In genomic region chr18:51006948-51007786, GRCh38 we compare ENCODE assay signal across 23 cellular contexts. TPM values are rescaled to one million over a fixed set of nuclear protein-coding genes. Genes with fewer than 3 reads are reported as not detected.
DNase-seq lines count a peak whose midpoint lies in the region; ATAC-seq, FAIRE-seq and TF ChIP-seq lines count a peak whose summit lies in the region.
"Had no signal": no experiment of that assay in that cellular context is flagged by ENCODE, and none has a peak within 500 bp of the region (broad histone marks: within the 10 kb centered on the region; RNA-seq: fewer than 3 reads in every experiment).

No MANE protein-coding gene starts in this region.

- ATAC-seq in HepG2, result peak; percentile 66
- no peak for ATAC-seq in right lobe of liver
- ATAC-seq in GM18870 (IDR thresholded peaks at IDR 0.05; ENCODE audit: unreplicated experiment), result no peak
- ATAC-seq in GM21381 (IDR thresholded peaks at IDR 0.05; ENCODE audit: unreplicated experiment), result no peak

- no TSS peak for BruUV-seq in HepG2 (replicated peaks; lab: Mats Ljungman, UMichigan)

- TF ChIP-seq CTCF in HepG2 (CRISPR knock-in tag; IDR thresholded peaks at IDR 0.05) (no peak), right lobe of liver (IDR thresholded peaks at IDR 0.05) (no peak), hepatocyte (IDR thresholded peaks at IDR 0.05; ENCODE audit: poor library complexity) (no peak), osteocyte (IDR thresholded peaks at IDR 0.05) (no peak)

- H3K9ac ChIP-seq in HepG2 (ENCODE audit: insufficient read depth, low read depth, low read length), result no peak overlapping the region
- H3K9ac ChIP-seq: BLaER1 had no signal

- no peak for TF ChIP-seq POLR2A in HepG2 (IDR thresholded peaks at IDR 0.05; ENCODE audit: insufficient read depth in 1 of 2, low read depth in 2 of 2, low read length in 2 of 2)
- no peak for TF ChIP-seq POLR2A in right lobe of liver (IDR thresholded peaks at IDR 0.05)

- H3K27me3 Mint-ChIP-seq in osteocyte (ENCODE audit: unreplicated experiment), result no peaks in the 10 kb centered on the region
- H3K27me3 Mint-ChIP-seq: CD4-positive, CD25-positive, alpha-beta regulatory T cell had no signal

- H3K27ac ChIP-seq in HepG2 (ENCODE audit: extremely low read length, insufficient read depth, low read length) (peak overlapping the region; percentile 28), right lobe of liver (no peak overlapping the region), hepatocyte (peak overlapping the region; percentile 57)
- H3K27ac ChIP-seq: BLaER1, Peyer's patch had no signal

- H3K27me3 ChIP-seq in HepG2 (ENCODE audit: control insufficient read depth in 1 of 2, insufficient read depth in 2 of 2, low read length in 2 of 2) (0 out of 5 replicates have a peak, but pooled peaks cover 0 to 1% of the 10 kb centered on the region in 2 experiments), right lobe of liver (no peaks in the 10 kb centered on the region), hepatocyte (no peaks in the 10 kb centered on the region)
- H3K27me3 ChIP-seq: BLaER1, Peyer's patch had no signal

- peaks cover under 1% of the 10 kb centered on the region for H3K36me3 Mint-ChIP-seq in osteocyte (ENCODE audit: unreplicated experiment)
- H3K36me3 Mint-ChIP-seq: CD4-positive, CD25-positive, alpha-beta regulatory T cell had no signal

- H4K20me1 ChIP-seq in HepG2 (ENCODE audit: insufficient read depth, low read length), result no peaks in the 10 kb centered on the region
- H4K20me1 ChIP-seq in hepatocyte (ENCODE audit: insufficient read depth, poor library complexity, severe bottlenecking), result no peaks in the 10 kb centered on the region
- H4K20me1 ChIP-seq: BLaER1 had no signal

- in situ Hi-C loops in HepG2 (cut with HindIII; ENCODE audit: extremely low pct_ligation_motif_present, low pct_unique_long_range_greater_than_20kb), result no loop called here

- DNase-seq in HepG2 (ENCODE audit: low spot score), result peak; percentile 35
- DNase-seq in right lobe of liver, result no peak
- DNase-seq in OCI-M2 (lab: John Stamatoyannopoulos, UW; ENCODE audit: unreplicated experiment), result peak; percentile 39
- no peak for DNase-seq in hepatocyte (ENCODE audit: low spot score)
- no peak for DNase-seq in osteocyte (ENCODE audit: extremely low spot score, unreplicated experiment)
- DNase-seq in NOMO-1 treated with DMSO at 0.1 percent for 48 hours (lab: John Stamatoyannopoulos, UW; ENCODE audit: unreplicated experiment), result no peak
- DNase-seq: IMR-90, NCI-H1048, NCI-H1417, NCI-H1694, NCI-H2029 treated with DMSO at 0.1 percent for 48 hours, NCI-H446 treated with DMSO at 0.1 percent for 48 hours, NCI-H526, Peyer's patch, SHP77 treated with DMSO at 0.1 percent for 48 hours had no signal

- intact Hi-C loops in HepG2 (cut with micrococcal nuclease; ENCODE audit: unreplicated experiment) (no loop called here), right lobe of liver (cut with DNase I) (no loop called here)

- no peaks in the 10 kb centered on the region for H3K9me3 Mint-ChIP-seq in osteocyte (ENCODE audit: unreplicated experiment)

- POLR2A ChIA-PET in HepG2 (lab: Yijun Ruan, JAX), result interaction anchor here (0.6 to 1.3 kb wide), 2 partner anchors 11 to 23 kb away, joined by 5 to 6 read pairs; partner anchors contain the start of gene SMAD4

- H3K4me1 ChIP-seq in HepG2 (ENCODE audit: insufficient read depth, low read length) (peaks cover 31% of the 10 kb centered on the region), right lobe of liver (no peaks in the 10 kb centered on the region), hepatocyte (ENCODE audit: insufficient read depth) (peaks cover 14% of the 10 kb centered on the region)
- H3K4me1 ChIP-seq: BLaER1, Peyer's patch had no signal

- peak in 1 of 2 experiments; percentile 14; a peak in 1 of 4 replicates for TF ChIP-seq EP300 in HepG2 (IDR thresholded peaks at IDR 0.05; ENCODE audit: low read depth in 2 of 2, low read length in 2 of 2)
- no peak for TF ChIP-seq EP300 in HepG2 (CRISPR knock-in tag; IDR thresholded peaks at IDR 0.05; ENCODE audit: borderline replicate concordance)

- H3K9me2 ChIP-seq in hepatocyte (replicated peaks; ENCODE audit: insufficient read depth), result no peaks in the 10 kb centered on the region

- H3K36me3 ChIP-seq in HepG2 (replicated peaks in 1 of 2; ENCODE audit: control insufficient read depth in 1 of 2, insufficient read depth in 2 of 2, low read length in 2 of 2), result no peaks in the 10 kb centered on the region
- no peaks in the 10 kb centered on the region for H3K36me3 ChIP-seq in right lobe of liver
- no peaks in the 10 kb centered on the region for H3K36me3 ChIP-seq in hepatocyte (replicated peaks; ENCODE audit: insufficient read depth, low read depth)
- H3K36me3 ChIP-seq: BLaER1, Peyer's patch had no signal

- 0% methylated on average over 7 of the region's 13 CpGs for WGBS in HepG2 (ENCODE audit: low lambda C conversion rate)
- WGBS in right lobe of liver (ENCODE audit: insufficient coverage, low coverage, low lambda C conversion rate, missing lambda C conversion rate), result 71% methylated on average over 5 of the region's 13 CpGs
- WGBS in hepatocyte (ENCODE audit: low lambda C conversion rate, missing lambda C conversion rate), result 23% methylated on average over 11 of the region's 13 CpGs

- no peaks in the 10 kb centered on the region for H3K9me3 ChIP-seq in HepG2 (ENCODE audit: low read length)
- no peaks in the 10 kb centered on the region for H3K9me3 ChIP-seq in right lobe of liver
- H3K9me3 ChIP-seq in hepatocyte (ENCODE audit: low read depth), result no peaks in the 10 kb centered on the region
- H3K9me3 ChIP-seq: BLaER1, Peyer's patch had no signal

- no peak for TF ChIP-seq RAD21 in HepG2 (CRISPR knock-in tag; IDR thresholded peaks at IDR 0.05)

- H3K27ac Mint-ChIP-seq in osteocyte (ENCODE audit: unreplicated experiment), result no peak overlapping the region
- H3K27ac Mint-ChIP-seq: CD4-positive, CD25-positive, alpha-beta regulatory T cell had no signal

- peaks cover 1% of the 10 kb centered on the region for H3K4me1 Mint-ChIP-seq in osteocyte (ENCODE audit: unreplicated experiment)

- no peak for FAIRE-seq in HepG2 (lab: Jason Lieb, UNC)
- FAIRE-seq: A204.1, D721Med, G401.6, H1 had no signal

- H3K4me2 ChIP-seq in HepG2 (ENCODE audit: low read depth, low read length) (peak overlapping the region; percentile 70), hepatocyte (peak overlapping the region; percentile 50)
- H3K4me2 ChIP-seq: BLaER1 had no signal

- CTCF ChIA-PET in HepG2 (lab: Yijun Ruan, JAX; ENCODE audit: low intra/inter-chr PET ratio, low total read pairs), result no interaction called here

- H3K79me2 ChIP-seq in HepG2 (ENCODE audit: insufficient read depth, low read length) (no peaks in the 10 kb centered on the region), hepatocyte (no peaks in the 10 kb centered on the region)

- no peak overlapping the region for H2AFZ ChIP-seq in HepG2 (ENCODE audit: low read length)
- H2AFZ ChIP-seq in hepatocyte, result no peak overlapping the region

- H3K4me3 Mint-ChIP-seq in osteocyte (ENCODE audit: unreplicated experiment), result no peak overlapping the region

- H3K4me3 ChIP-seq in HepG2 (replicated peaks in 1 of 3; ENCODE audit: insufficient read depth in 1 of 3, low read depth in 2 of 3, low read length in 3 of 3) (no peak overlapping the region; a peak in 1 of 6 replicates), right lobe of liver (no peak overlapping the region), hepatocyte (no peak overlapping the region)
- H3K4me3 ChIP-seq: BLaER1, Peyer's patch had no signal

RNA-seq across cellular contexts. Expression of gene SMAD4, which starts 22.8 kb away (rescaled TPM):
- 72.0 and 99.1 TPM in 2 replicates for total RNA-seq in HepG2 (2016; rRNA removed; fragmentation: Illumina TruSeq; extraction: Trizol)
- total RNA-seq in HepG2 (2016; cell fraction: cytosol; rRNA removed; fragmentation: Illumina TruSeq; extraction: Trizol; ENCODE audit: low read depth), result 49.6 and 56.8 TPM in 2 replicates
- 73.5 and 83.9 TPM in 2 replicates for total RNA-seq in HepG2 (2016; cell fraction: insoluble cytoplasmic fraction; rRNA removed; fragmentation: Illumina TruSeq; extraction: Trizol)
- total RNA-seq in HepG2 (2016; cell fraction: membrane; rRNA removed; fragmentation: Illumina TruSeq; extraction: Trizol), result 44.9 and 46.8 TPM in 2 replicates
- total RNA-seq in HepG2 (2016; cell fraction: nucleus; rRNA removed; fragmentation: Illumina TruSeq; extraction: Trizol), result 57.9 and 58.5 TPM in 2 replicates
- polyA plus RNA-seq in HepG2 (2011; rRNA removed), result 53.8 and 70.2 TPM in 2 replicates
- 31.5 and 48.8 TPM in 2 replicates for polyA plus RNA-seq in HepG2 (2011; cell fraction: cytosol; rRNA removed)
- polyA plus RNA-seq in HepG2 (2011; cell fraction: nucleus; rRNA removed), result 25.3 and 31.2 TPM in 2 replicates
- polyA plus RNA-seq in HepG2 (2012), result 42.8 and 47.9 TPM in 2 replicates
- polyA plus RNA-seq in HepG2 (2016; cell fraction: cytosol; fragmentation: Illumina TruSeq; extraction: Trizol; ENCODE audit: low read depth), result 2.2 and 3.3 TPM in 2 replicates
- polyA plus RNA-seq in HepG2 (2016; cell fraction: insoluble cytoplasmic fraction; fragmentation: Illumina TruSeq; extraction: Trizol; ENCODE audit: low read depth), result 58.6 and 61.8 TPM in 2 replicates
- polyA plus RNA-seq in HepG2 (2016; cell fraction: membrane; fragmentation: Illumina TruSeq; extraction: Trizol; ENCODE audit: low read depth), result 6.7 and 8.8 TPM in 2 replicates
- polyA plus RNA-seq in HepG2 (2016; cell fraction: nucleus; fragmentation: Illumina TruSeq; extraction: Trizol; ENCODE audit: insufficient read depth, low read depth), result 47.7 and 51.4 TPM in 2 replicates
- 111 and 191 TPM in 2 replicates for polyA minus RNA-seq in HepG2 (2011; rRNA and poly(A)+ RNA removed; ENCODE audit: low replicate concordance)
- 40.4 and 42.0 TPM in 2 replicates for polyA minus RNA-seq in HepG2 (2011; cell fraction: cytosol; rRNA and poly(A)+ RNA removed)
- 54.7 and 64.2 TPM in 2 replicates for polyA minus RNA-seq in HepG2 (2011; cell fraction: nucleus; rRNA and poly(A)+ RNA removed)
- total RNA-seq in right lobe of liver, result 10 to 100 TPM; 40.8 to 71.9 (median 56.6) TPM
- total RNA-seq in hepatocyte, result 109 and 116 TPM in 2 replicates
- polyA plus RNA-seq in hepatocyte, result 62.5 and 64.4 TPM in 2 replicates
- total RNA-seq in osteocyte, result 132 and 136 TPM in 2 replicates

RNA-seq across cellular contexts. Expression of gene ELAC1, which starts 39.3 kb away (rescaled TPM):
- 3.6 TPM in 2 replicates for total RNA-seq in HepG2 (2016; rRNA removed; fragmentation: Illumina TruSeq; extraction: Trizol)
- 5.1 and 5.5 TPM in 2 replicates for total RNA-seq in HepG2 (2016; cell fraction: cytosol; rRNA removed; fragmentation: Illumina TruSeq; extraction: Trizol; ENCODE audit: low read depth)
- 3.4 and 3.5 TPM in 2 replicates for total RNA-seq in HepG2 (2016; cell fraction: insoluble cytoplasmic fraction; rRNA removed; fragmentation: Illumina TruSeq; extraction: Trizol)
- total RNA-seq in HepG2 (2016; cell fraction: membrane; rRNA removed; fragmentation: Illumina TruSeq; extraction: Trizol), result 6.5 and 7.0 TPM in 2 replicates
- total RNA-seq in HepG2 (2016; cell fraction: nucleus; rRNA removed; fragmentation: Illumina TruSeq; extraction: Trizol), result 3.0 and 3.6 TPM in 2 replicates
- 1.3 and 1.9 TPM in 2 replicates for polyA plus RNA-seq in HepG2 (2011; rRNA removed)
- 0.62 and 1.7 TPM in 2 replicates for polyA plus RNA-seq in HepG2 (2011; cell fraction: cytosol; rRNA removed)
- polyA plus RNA-seq in HepG2 (2011; cell fraction: nucleus; rRNA removed), result 0.69 and 1.3 TPM in 2 replicates
- 1.7 and 2.7 TPM in 2 replicates for polyA plus RNA-seq in HepG2 (2012)
- 7.7 and 9.6 TPM in 2 replicates for polyA plus RNA-seq in HepG2 (2016; cell fraction: cytosol; fragmentation: Illumina TruSeq; extraction: Trizol; ENCODE audit: low read depth)
- 5.6 and 6.1 TPM in 2 replicates for polyA plus RNA-seq in HepG2 (2016; cell fraction: insoluble cytoplasmic fraction; fragmentation: Illumina TruSeq; extraction: Trizol; ENCODE audit: low read depth)
- 6.7 and 8.1 TPM in 2 replicates for polyA plus RNA-seq in HepG2 (2016; cell fraction: membrane; fragmentation: Illumina TruSeq; extraction: Trizol; ENCODE audit: low read depth)
- polyA plus RNA-seq in HepG2 (2016; cell fraction: nucleus; fragmentation: Illumina TruSeq; extraction: Trizol; ENCODE audit: insufficient read depth, low read depth), result 3.2 and 3.9 TPM in 2 replicates
- polyA minus RNA-seq in HepG2 (2011; rRNA and poly(A)+ RNA removed; ENCODE audit: low replicate concordance), result 1.7 and 5.3 TPM in 2 replicates
- polyA minus RNA-seq in HepG2 (2011; cell fraction: cytosol; rRNA and poly(A)+ RNA removed), result 0.62 and 1.3 TPM in 2 replicates
- 9.8 and 11.6 TPM in 2 replicates for polyA minus RNA-seq in HepG2 (2011; cell fraction: nucleus; rRNA and poly(A)+ RNA removed)
- 1 to 10 TPM; 3.5 to 7.2 (median 4.4) TPM for total RNA-seq in right lobe of liver
- 5.7 and 9.4 TPM in 2 replicates for total RNA-seq in hepatocyte
- 9.1 and 14.7 TPM in 2 replicates for polyA plus RNA-seq in hepatocyte
- 8.8 and 10.7 TPM in 2 replicates for total RNA-seq in osteocyte

Comparison
In these comparisons a context has a peak if more than half of its experiments do, and no peak if none do; other contexts are left out.
1. DNase-seq: peak in HepG2 (single experiment) and OCI-M2 (single experiment); none in right lobe of liver (0 of 3), hepatocyte (single experiment), osteocyte (single experiment) and NOMO-1 treated with DMSO at 0.1 percent for 48 hours (single experiment).
2. H3K27ac ChIP-seq: peak in HepG2 (single experiment) and hepatocyte (single experiment); none in right lobe of liver (0 of 3).